In genomic region chr12:76029982-76030377, GRCh38 we compare ENCODE assay signal across 8 cellular contexts. TPM values are rescaled to one million over a fixed set of nuclear protein-coding genes. Genes with fewer than 3 reads are reported as not detected.
DNase-seq lines count a peak whose midpoint lies in the region; ATAC-seq and TF ChIP-seq lines count a peak whose summit lies in the region.

No MANE protein-coding gene starts in this region.

- H3K36me3 ChIP-seq in breast epithelium = no peaks in the 10 kb centered on the region
- no peaks in the 10 kb centered on the region for H3K36me3 ChIP-seq in lung (ENCODE audit: control insufficient read depth in 2 of 2, insufficient read depth in 2 of 2, low read length in 2 of 2)
- H3K36me3 ChIP-seq in thymus (ENCODE audit: control insufficient read depth, insufficient read depth) = no peaks in the 10 kb centered on the region

- no peak for TF ChIP-seq POLR2A in breast epithelium (IDR thresholded peaks at IDR 0.05)

- peak overlapping the region; percentile 60 to 95 (median 82) for H3K4me3 ChIP-seq in breast epithelium
- H3K4me3 ChIP-seq in lung = peak overlapping the region; percentile 83
- peak overlapping the region; percentile 59 for H3K4me3 ChIP-seq in thymus (ENCODE audit: low read length)

- 3 to 4% methylated on average over 19 to 22 of the region's 22 CpGs for WGBS in lung, 2 donors
- WGBS in thymus = 6% methylated on average over 22 of the region's 22 CpGs

- H3K9me3 ChIP-seq in breast epithelium (no peaks in the 10 kb centered on the region), lung (ENCODE audit: control insufficient read depth in 2 of 2, insufficient read depth in 1 of 2, low read length in 1 of 2) (no peaks in the 10 kb centered on the region), thymus (ENCODE audit: control insufficient read depth) (no peaks in the 10 kb centered on the region)

- intact Hi-C loops in breast epithelium (cut with DNase I; ENCODE audit: low total_unique reads) = no loop called here

- H3K27me3 ChIP-seq in breast epithelium (no peaks in the 10 kb centered on the region), lung (ENCODE audit: control insufficient read depth, insufficient read depth) (no peaks in the 10 kb centered on the region), thymus (ENCODE audit: control insufficient read depth, insufficient read depth) (peaks cover 7% of the 10 kb centered on the region)

- H3K4me1 ChIP-seq in breast epithelium = no peaks in the 10 kb centered on the region
- peaks cover 2 to 10% of the 10 kb centered on the region in 2 donors for H3K4me1 ChIP-seq in lung (ENCODE audit: control insufficient read depth in 2 of 2, insufficient read depth in 2 of 2, low read length in 2 of 2)
- H3K4me1 ChIP-seq in thymus (ENCODE audit: control insufficient read depth, insufficient read depth, low read length) = peaks cover 3% of the 10 kb centered on the region

- H3K27ac ChIP-seq in breast epithelium (peak overlapping the region; percentile 99 to 100), lung (ENCODE audit: low read depth in 1 of 2, low read length in 1 of 2) (peak overlapping the region; percentile 94 to 97), thymus (ENCODE audit: low read depth) (no peak overlapping the region)

- no peak for ATAC-seq in lung (ENCODE audit: insufficient read depth, low FRiP score)

- DNase-seq in NCI-H146 (lab: John Stamatoyannopoulos, UW) = peak; percentile 26
- no peak for DNase-seq in NCI-H146 treated with DMSO at 0.1 percent for 48 hours (lab: John Stamatoyannopoulos, UW; ENCODE audit: unreplicated experiment)
- DNase-seq in NCI-H460 (ENCODE audit: extremely low read depth, low read depth) = peak; percentile 36
- no peak for DNase-seq in breast epithelium (ENCODE audit: low spot score in 2 of 2)
- no peak for DNase-seq in lung (ENCODE audit: low spot score)
- DNase-seq in mucosa of gallbladder (ENCODE audit: low spot score) = no peak
- DNase-seq in 8988T = no peak

- TF ChIP-seq CTCF in breast epithelium (IDR thresholded peaks at IDR 0.05) (no peak), lung (IDR thresholded peaks at IDR 0.05; ENCODE audit: control extremely low read depth, extremely low read depth) (no peak)

RNA-seq across cellular contexts. Expression of gene PHLDA1, which starts 1.6 kb away (rescaled TPM):
- 128 and 136 TPM in 2 replicates for total RNA-seq in NCI-H460 (2014; rRNA removed; shearing (Covaris generic))
- polyA plus RNA-seq in NCI-H460 (2014; cell fraction: nucleus; rRNA removed) = 51.5 and 52.0 TPM in 2 replicates
- total RNA-seq in breast epithelium (10 to 100 TPM in 2 of 3 donors, 1 to 10 TPM in 1; 5.8 to 32.6 (median 23.6) TPM), lung (10 to 100 TPM; 18.6 to 22.1 TPM), mucosa of gallbladder (5.2 TPM)
- polyA plus RNA-seq in lung (10 to 100 TPM in 1 of 2 donors, 1 to 10 TPM in 1; 6.5 to 15.9 TPM), thymus (8.3 TPM)

RNA-seq across cellular contexts. Expression of gene NAP1L1, which starts 54.5 kb away (rescaled TPM):
- 726 and 819 TPM in 2 replicates for total RNA-seq in NCI-H460 (2014; rRNA removed; shearing (Covaris generic))
- polyA plus RNA-seq in NCI-H460 (2014; cell fraction: nucleus; rRNA removed) = 366 and 468 TPM in 2 replicates
- total RNA-seq in breast epithelium (100 to 1,000 TPM; 356 to 419 (median 394) TPM), lung (100 to 1,000 TPM; 317 to 515 TPM), mucosa of gallbladder (317 TPM)
- polyA plus RNA-seq in lung (100 to 1,000 TPM; 268 to 328 TPM), thymus (548 TPM)

Comparison
In these comparisons a context has a peak if more than half of its experiments do, and no peak if none do; other contexts are left out.
1. DNase-seq: peak in NCI-H146 (single experiment) and NCI-H460 (single experiment); none in NCI-H146 treated with DMSO at 0.1 percent for 48 hours (single experiment), breast epithelium (0 of 2), lung (single experiment), mucosa of gallbladder (single experiment) and 8988T (single experiment).
2. Peak in every context shown above with its lines, with median percentiles within 50 percentile points of each other: H3K4me3 ChIP-seq.